14 cellular contexts compared by ENCODE assay signal in genomic region chr3:175477651-175478224, GRCh38.
DNase-seq lines count a peak whose midpoint lies in the region; ATAC-seq, FAIRE-seq and TF ChIP-seq lines count a peak whose summit lies in the region.
"Had no signal": no experiment of that assay in that cellular context is flagged by ENCODE, and none has a peak within 500 bp of the region (broad histone marks: within the 10 kb centered on the region; RNA-seq: fewer than 3 reads in every experiment).

No MANE protein-coding gene starts in this region.

- no peak for DNase-seq in GM12891 (ENCODE audit: insufficient read length, low spot score)
- no peak for DNase-seq in LoVo (ENCODE audit: low spot score)
- DNase-seq in kidney glomerular epithelial cell (lab: John Stamatoyannopoulos, UW) = no peak
- no peak for DNase-seq in RCC 7860 (ENCODE audit: low spot score)
- no peak for DNase-seq in NCI-H446 treated with DMSO at 0.1 percent for 48 hours (lab: John Stamatoyannopoulos, UW)
- DNase-seq: activated T-cell treated with anti-CD3 and anti-CD28 coated beads, Interleukin-2, amount 50 U/mL, for 4 hours; NCI-H2029 treated with DMSO at 0.1 percent for 48 hours; RPMI8226 had no signal

- no peak for TF ChIP-seq POLR2A in GM12891 (IDR thresholded peaks at IDR 0.05; ENCODE audit: low read depth, low read length)

- FAIRE-seq in GM12891 (lab: Jason Lieb, UNC) (peak; percentile 62), RCC 7860 (lab: Jason Lieb, UNC) (no peak)
- FAIRE-seq: H54 had no signal

- ATAC-seq in GM19467 (IDR thresholded peaks at IDR 0.05; ENCODE audit: unreplicated experiment) = peak; percentile 91
- peak; percentile 91 for ATAC-seq in HG03025 (IDR thresholded peaks at IDR 0.05; ENCODE audit: low FRiP score, unreplicated experiment)
- ATAC-seq: activated T-cell treated with anti-CD3 and anti-CD28 coated beads, Interleukin-2, amount 50 U/mL, for 4 hours had no signal

- peak overlapping the region; percentile 45 for H3K27ac ChIP-seq in angular gyrus (ENCODE audit: low read depth, low read length)
- H3K27ac ChIP-seq: epithelial cell of prostate, KMS-11 had no signal

TF ChIP-seq in GM12891, 5 proteins besides CTCF, POLR2A, EP300 and RAD21:
- TF ChIP-seq POLR2AphosphoS5 (IDR thresholded peaks at IDR 0.05; ENCODE audit: low read depth, low read length) = no peak
- TF ChIP-seq POU2F2 (IDR thresholded peaks at IDR 0.05; ENCODE audit: low read depth, low read length) = no peak
- TF ChIP-seq TAF1 (IDR thresholded peaks at IDR 0.05; ENCODE audit: low read depth, low read length) = no peak
- TF ChIP-seq PAX5 (IDR thresholded peaks at IDR 0.05; ENCODE audit: insufficient read depth, low read length, severe bottlenecking) = no peak
- TF ChIP-seq SPI1 (IDR thresholded peaks at IDR 0.05; ENCODE audit: low read depth, low read length) = no peak
TF ChIP-seq in GM12891: peak in this region for 0.
